Comparison of ENCODE assay signal across 8 cellular contexts in genomic region chr10:119597405-119598186, GRCh38. TPM values are rescaled to one million over a fixed set of nuclear protein-coding genes. Genes with fewer than 3 reads are reported as not detected.
DNase-seq lines count a peak whose midpoint lies in the region; ATAC-seq and TF ChIP-seq lines count a peak whose summit lies in the region.

No MANE protein-coding gene starts in this region.

- ATAC-seq in GM18868 (IDR thresholded peaks at IDR 0.05; ENCODE audit: unreplicated experiment) (peak; percentile 37), foreskin keratinocyte (no peak), GM18498 (IDR thresholded peaks at IDR 0.05; ENCODE audit: unreplicated experiment) (no peak)
- ATAC-seq in stimulated activated memory B cell treated with anti-CD40 and anti-IgM and Interleukin-4, amounts not matched to agents 10 μg/mL and 1 μg/mL and 100 μg/mL, for 72 hours = peak; percentile 50

- H3K27me3 ChIP-seq in foreskin keratinocyte = no peaks in the 10 kb centered on the region

- DNase-seq in SK-N-MC (ENCODE audit: low read depth, low spot score) = no peak
- no peak for DNase-seq in foreskin keratinocyte
- no peak for DNase-seq in NCI-H748 (lab: John Stamatoyannopoulos, UW; ENCODE audit: unreplicated experiment)
- DNase-seq in globus pallidus (ENCODE audit: low spot score) = no peak

- no peaks in the 10 kb centered on the region for H3K27me3 Mint-ChIP-seq in stimulated activated memory B cell treated with anti-CD40 and anti-IgM and Interleukin-4, amounts not matched to agents 10 μg/mL and 1 μg/mL and 100 μg/mL, for 72 hours

- peak overlapping the region; percentile 75 for H3K9ac ChIP-seq in SK-N-MC (ENCODE audit: insufficient read length)

- H3K9me3 ChIP-seq in SK-N-MC (ENCODE audit: low read depth, low read length) = no peaks in the 10 kb centered on the region

- TF ChIP-seq CTCF in 22Rv1 (IDR thresholded peaks at IDR 0.05) (no peak), foreskin keratinocyte (conservative IDR thresholded peaks at IDR 0.05) (no peak)

- H3K36me3 Mint-ChIP-seq in stimulated activated memory B cell treated with anti-CD40 and anti-IgM and Interleukin-4, amounts not matched to agents 10 μg/mL and 1 μg/mL and 100 μg/mL, for 72 hours = peaks cover 28% of the 10 kb centered on the region

- peaks cover 38% of the 10 kb centered on the region for H3K4me1 Mint-ChIP-seq in stimulated activated memory B cell treated with anti-CD40 and anti-IgM and Interleukin-4, amounts not matched to agents 10 μg/mL and 1 μg/mL and 100 μg/mL, for 72 hours

- H3K4me1 ChIP-seq in foreskin keratinocyte = peaks cover 19% of the 10 kb centered on the region

- no peaks in the 10 kb centered on the region for H3K9me3 Mint-ChIP-seq in stimulated activated memory B cell treated with anti-CD40 and anti-IgM and Interleukin-4, amounts not matched to agents 10 μg/mL and 1 μg/mL and 100 μg/mL, for 72 hours

- peak overlapping the region; percentile 83 for H3K27ac Mint-ChIP-seq in stimulated activated memory B cell treated with anti-CD40 and anti-IgM and Interleukin-4, amounts not matched to agents 10 μg/mL and 1 μg/mL and 100 μg/mL, for 72 hours

- H3K4me3 ChIP-seq in SK-N-MC = peak overlapping the region; percentile 90

- peaks cover 12% of the 10 kb centered on the region for H3K36me3 ChIP-seq in SK-N-MC (ENCODE audit: insufficient read depth, low read length)

- H3K27ac ChIP-seq in 22Rv1 (peak overlapping the region; percentile 98), SK-N-MC (peak overlapping the region; percentile 60; the same call in 1 of the 2 replicates), foreskin keratinocyte (peak overlapping the region; percentile 54)

- peak overlapping the region; percentile 97 for H3K4me3 Mint-ChIP-seq in stimulated activated memory B cell treated with anti-CD40 and anti-IgM and Interleukin-4, amounts not matched to agents 10 μg/mL and 1 μg/mL and 100 μg/mL, for 72 hours

RNA-seq across cellular contexts. Expression of gene TIAL1, which starts 0.8 kb away (rescaled TPM):
- 107 and 116 TPM in 2 replicates for total RNA-seq in foreskin keratinocyte
- 80.4 and 95.3 TPM in 2 replicates for polyA plus RNA-seq in foreskin keratinocyte

RNA-seq across cellular contexts. Expression of gene BAG3, which starts 53.6 kb away (rescaled TPM):
- total RNA-seq in foreskin keratinocyte = 60.7 and 65.4 TPM in 2 replicates
- polyA plus RNA-seq in foreskin keratinocyte = 73.6 and 74.2 TPM in 2 replicates

RNA-seq across cellular contexts. Expression of gene RGS10, which starts 55.1 kb away (rescaled TPM):
- total RNA-seq in foreskin keratinocyte = 85.7 and 86.5 TPM in 2 replicates
- 124 and 127 TPM in 2 replicates for polyA plus RNA-seq in foreskin keratinocyte

Comparison
In these comparisons a context has a peak if more than half of its experiments do, and no peak if none do; other contexts are left out.
1. ATAC-seq: peak in GM18868 (single experiment) and stimulated activated memory B cell treated with anti-CD40 and anti-IgM and Interleukin-4, amounts not matched to agents 10 μg/mL and 1 μg/mL and 100 μg/mL, for 72 hours (single experiment); none in foreskin keratinocyte (single experiment) and GM18498 (single experiment).
2. Peak in every context shown above with its lines, with median percentiles within 50 percentile points of each other: H3K27ac ChIP-seq.